ENCODE assay signal across 20 cellular contexts in genomic region chr7:158991824-158992621, GRCh38.
DNase-seq lines count a peak whose midpoint lies in the region; ATAC-seq and TF ChIP-seq lines count a peak whose summit lies in the region.
"Had no signal": no experiment of that assay in that cellular context is flagged by ENCODE, and none has a peak within 500 bp of the region (broad histone marks: within the 10 kb centered on the region; RNA-seq: fewer than 3 reads in every experiment).

No MANE protein-coding gene starts in this region.

- intact Hi-C loops in left lung (cut with DNase I) (no loop called here), cardiac septum (cut with DNase I) (no loop called here)

- H3K27me3 ChIP-seq in SJCRH30 = no peaks in the 10 kb centered on the region
- H3K27me3 ChIP-seq in left lung = peaks cover 6 to 81% of the 10 kb centered on the region in 2 donors

- H3K4me3 Mint-ChIP-seq in stimulated activated naive CD8-positive, alpha-beta T cell treated with anti-CD3 and anti-CD28 coated beads, Interleukin-15, amount 100 ng/mL, for 72 hours = peak overlapping the region in 1 of 2 donors; percentile 56
- H3K4me3 Mint-ChIP-seq: activated CD8-positive, alpha-beta T cell treated with anti-CD3 and anti-CD28 coated beads for 36 hours; activated T-cell treated with anti-CD3 and anti-CD28 coated beads, Interleukin-2, amount 50 U/mL, for 4 hours; dendritic cell treated with granulocyte-macrophage colony-stimulating factor and Interleukin-4, amounts not matched to agents 40 ng/mL and 50 ng/mL, for 4 days had no signal

- DNase-seq in stimulated activated naive CD8-positive, alpha-beta T cell treated with anti-CD3 and anti-CD28 coated beads, Interleukin-15, amount 100 ng/mL, for 72 hours = no peak
- DNase-seq in stimulated activated naive CD8-positive, alpha-beta T cell treated with anti-CD3 and anti-CD28 coated beads, Interleukin-15, Interleukin-2, amounts not matched to agents 100 U/mL and 50 U/mL, for 24 hours = no peak
- peak in 1 of 2 experiments; percentile 42 for DNase-seq in SJCRH30
- DNase-seq in left lung = peak; percentile 53 to 75
- peak; percentile 68 for DNase-seq in ureter (ENCODE audit: low spot score)
- DNase-seq in cardiac septum (ENCODE audit: low spot score) = no peak
- DNase-seq in germinal center (ENCODE audit: low spot score) = no peak
- DNase-seq: activated CD8-positive, alpha-beta T cell treated with anti-CD3 and anti-CD28 coated beads for 36 hours; activated T-cell treated with anti-CD3 and anti-CD28 coated beads, Interleukin-2, amount 50 U/mL, for 4 hours; Calu3; EL; gastrocnemius medialis; left colon; NCI-H2029; NCI-H510A had no signal

- H3K4me3 ChIP-seq in SJCRH30 = peak overlapping the region; percentile 4; the same call in 1 of the 2 replicates
- H3K4me3 ChIP-seq in left lung = no peak overlapping the region
- H3K4me3 ChIP-seq: gastrocnemius medialis, tibial nerve had no signal

- H3K9me3 Mint-ChIP-seq in stimulated activated naive CD8-positive, alpha-beta T cell treated with anti-CD3 and anti-CD28 coated beads, Interleukin-15, amount 100 ng/mL, for 72 hours = peaks cover 7 to 10% of the 10 kb centered on the region in 2 donors
- H3K9me3 Mint-ChIP-seq: dendritic cell treated with granulocyte-macrophage colony-stimulating factor and Interleukin-4, amounts not matched to agents 40 ng/mL and 50 ng/mL, for 4 days had no signal

- H3K4me1 ChIP-seq in SJCRH30 = peaks cover 17% of the 10 kb centered on the region; the same call in 1 of the 2 replicates
- H3K4me1 ChIP-seq in left lung = no peaks in the 10 kb centered on the region
- H3K4me1 ChIP-seq: gastrocnemius medialis had no signal

- H3K4me1 Mint-ChIP-seq in stimulated activated naive CD8-positive, alpha-beta T cell treated with anti-CD3 and anti-CD28 coated beads, Interleukin-15, amount 100 ng/mL, for 72 hours = peaks cover 19% of the 10 kb centered on the region

- TF ChIP-seq CTCF in left lung (IDR thresholded peaks at IDR 0.05) = no peak

- peak; percentile 55 for ATAC-seq in stimulated activated naive CD8-positive, alpha-beta T cell treated with anti-CD3 and anti-CD28 coated beads, Interleukin-15, amount 100 ng/mL, for 72 hours
- no peak for ATAC-seq in stimulated activated naive CD8-positive, alpha-beta T cell treated with anti-CD3 and anti-CD28 coated beads, Interleukin-15, Interleukin-2, amounts not matched to agents 100 U/mL and 50 U/mL, for 24 hours
- ATAC-seq in left lung = peak; percentile 93
- ATAC-seq in HG03342 (IDR thresholded peaks at IDR 0.05; ENCODE audit: unreplicated experiment) = no peak
- ATAC-seq: activated CD8-positive, alpha-beta T cell treated with anti-CD3 and anti-CD28 coated beads for 36 hours; gastrocnemius medialis; left colon had no signal

- no peak overlapping the region for H3K27ac ChIP-seq in SJCRH30
- H3K27ac ChIP-seq in left lung = no peak overlapping the region
- H3K27ac ChIP-seq: gastrocnemius medialis, RWPE1, tibial nerve, VCaP had no signal

- H3K27ac Mint-ChIP-seq in stimulated activated naive CD8-positive, alpha-beta T cell treated with anti-CD3 and anti-CD28 coated beads, Interleukin-15, amount 100 ng/mL, for 72 hours = no peak overlapping the region
- H3K27ac Mint-ChIP-seq: activated CD8-positive, alpha-beta T cell treated with anti-CD3 and anti-CD28 coated beads for 36 hours; dendritic cell treated with granulocyte-macrophage colony-stimulating factor and Interleukin-4, amounts not matched to agents 40 ng/mL and 50 ng/mL, for 4 days had no signal

- peaks cover 68% of the 10 kb centered on the region for H3K27me3 Mint-ChIP-seq in stimulated activated naive CD8-positive, alpha-beta T cell treated with anti-CD3 and anti-CD28 coated beads, Interleukin-15, amount 100 ng/mL, for 72 hours

- H3K9me3 ChIP-seq in SJCRH30 (replicated peaks) = 0 out of 2 replicates have a peak, but pooled peaks cover 5% of the 10 kb centered on the region
- peaks cover 0 to 2% of the 10 kb centered on the region in 2 donors for H3K9me3 ChIP-seq in left lung
- H3K9me3 ChIP-seq: gastrocnemius medialis had no signal

- H3K36me3 ChIP-seq in SJCRH30 = no peaks in the 10 kb centered on the region
- H3K36me3 ChIP-seq in left lung = no peaks in the 10 kb centered on the region
- H3K36me3 ChIP-seq: gastrocnemius medialis, tibial nerve had no signal

Comparison
In these comparisons a context has a peak if more than half of its experiments do, and no peak if none do; other contexts are left out.
1. ATAC-seq: peak in stimulated activated naive CD8-positive, alpha-beta T cell treated with anti-CD3 and anti-CD28 coated beads, Interleukin-15, amount 100 ng/mL, for 72 hours (single experiment) and left lung (single experiment); none in stimulated activated naive CD8-positive, alpha-beta T cell treated with anti-CD3 and anti-CD28 coated beads, Interleukin-15, Interleukin-2, amounts not matched to agents 100 U/mL and 50 U/mL, for 24 hours (single experiment) and HG03342 (single experiment).
2. DNase-seq: peak in left lung (2 of 2) and ureter (single experiment); none in stimulated activated naive CD8-positive, alpha-beta T cell treated with anti-CD3 and anti-CD28 coated beads, Interleukin-15, amount 100 ng/mL, for 72 hours (0 of 2), stimulated activated naive CD8-positive, alpha-beta T cell treated with anti-CD3 and anti-CD28 coated beads, Interleukin-15, Interleukin-2, amounts not matched to agents 100 U/mL and 50 U/mL, for 24 hours (single experiment), cardiac septum (single experiment) and germinal center (single experiment).